1 cellular context compared by ENCODE assay signal in the genomic region with DNA sequence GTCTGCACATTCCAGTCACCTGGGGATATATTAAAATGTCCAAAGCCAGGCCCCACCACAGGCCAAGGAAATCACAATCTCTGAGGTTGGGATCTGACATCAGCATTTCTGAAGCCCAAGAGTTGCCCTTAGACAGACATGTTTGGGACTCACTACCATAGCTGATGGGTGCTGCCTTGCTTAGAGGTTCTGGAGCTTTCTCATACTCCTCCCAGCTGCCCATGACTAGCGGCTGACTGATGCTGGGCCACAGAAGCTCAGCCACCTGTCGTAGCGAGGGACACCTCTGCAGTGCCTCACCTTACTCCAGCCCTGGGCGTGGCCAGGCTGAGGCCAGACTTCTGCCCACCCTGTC.
TF ChIP-seq lines count a peak whose summit lies in the region.

No MANE protein-coding gene starts in this region.

TF ChIP-seq in HepG2, 621 proteins besides CTCF, POLR2A, EP300 and RAD21:
- no peak for TF ChIP-seq NKX3-1 (CRISPR knock-in tag; IDR thresholded peaks at IDR 0.05)
- no peak for TF ChIP-seq ZNF768 (CRISPR knock-in tag; IDR thresholded peaks at IDR 0.05)
- TF ChIP-seq, protein P1, sequence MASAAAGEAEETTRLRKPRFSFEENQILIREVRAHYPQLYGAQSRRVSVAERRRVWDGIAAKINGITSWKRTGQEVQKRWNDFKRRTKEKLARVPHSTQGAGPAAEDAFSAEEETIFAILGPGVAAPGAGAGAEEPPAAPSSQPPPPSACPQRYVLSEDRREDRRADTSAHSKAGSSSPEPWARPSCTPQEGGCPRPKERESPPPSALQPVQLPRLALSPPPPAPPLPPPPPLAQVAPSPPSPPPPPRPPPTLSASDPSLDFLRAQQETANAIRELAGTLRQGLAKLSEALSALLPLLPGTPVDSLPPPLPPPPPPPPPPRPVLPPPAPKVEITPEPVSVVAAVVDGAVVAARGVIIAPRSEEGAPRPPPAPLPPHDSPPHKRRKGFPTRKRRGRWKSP (CRISPR knock-in tag; IDR thresholded peaks at IDR 0.05) = no peak
- TF ChIP-seq, protein P2, sequence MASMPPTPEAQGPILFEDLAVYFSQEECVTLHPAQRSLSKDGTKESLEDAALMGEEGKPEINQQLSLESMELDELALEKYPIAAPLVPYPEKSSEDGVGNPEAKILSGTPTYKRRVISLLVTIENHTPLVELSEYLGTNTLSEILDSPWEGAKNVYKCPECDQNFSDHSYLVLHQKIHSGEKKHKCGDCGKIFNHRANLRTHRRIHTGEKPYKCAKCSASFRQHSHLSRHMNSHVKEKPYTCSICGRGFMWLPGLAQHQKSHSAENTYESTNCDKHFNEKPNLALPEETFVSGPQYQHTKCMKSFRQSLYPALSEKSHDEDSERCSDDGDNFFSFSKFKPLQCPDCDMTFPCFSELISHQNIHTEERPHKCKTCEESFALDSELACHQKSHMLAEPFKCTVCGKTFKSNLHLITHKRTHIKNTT (CRISPR knock-in tag; IDR thresholded peaks at IDR 0.05) = no peak
- TF ChIP-seq, protein P3, sequence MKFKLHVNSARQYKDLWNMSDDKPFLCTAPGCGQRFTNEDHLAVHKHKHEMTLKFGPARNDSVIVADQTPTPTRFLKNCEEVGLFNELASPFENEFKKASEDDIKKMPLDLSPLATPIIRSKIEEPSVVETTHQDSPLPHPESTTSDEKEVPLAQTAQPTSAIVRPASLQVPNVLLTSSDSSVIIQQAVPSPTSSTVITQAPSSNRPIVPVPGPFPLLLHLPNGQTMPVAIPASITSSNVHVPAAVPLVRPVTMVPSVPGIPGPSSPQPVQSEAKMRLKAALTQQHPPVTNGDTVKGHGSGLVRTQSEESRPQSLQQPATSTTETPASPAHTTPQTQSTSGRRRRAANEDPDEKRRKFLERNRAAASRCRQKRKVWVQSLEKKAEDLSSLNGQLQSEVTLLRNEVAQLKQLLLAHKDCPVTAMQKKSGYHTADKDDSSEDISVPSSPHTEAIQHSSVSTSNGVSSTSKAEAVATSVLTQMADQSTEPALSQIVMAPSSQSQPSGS (CRISPR knock-in tag; IDR thresholded peaks at IDR 0.05) = no peak
- TF ChIP-seq, protein P4, sequence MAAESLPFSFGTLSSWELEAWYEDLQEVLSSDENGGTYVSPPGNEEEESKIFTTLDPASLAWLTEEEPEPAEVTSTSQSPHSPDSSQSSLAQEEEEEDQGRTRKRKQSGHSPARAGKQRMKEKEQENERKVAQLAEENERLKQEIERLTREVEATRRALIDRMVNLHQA (CRISPR knock-in tag; IDR thresholded peaks at IDR 0.05) = no peak
- TF ChIP-seq ZNF674 (CRISPR knock-in tag; IDR thresholded peaks at IDR 0.05; ENCODE audit: low read depth) = no peak
- TF ChIP-seq, protein P5, sequence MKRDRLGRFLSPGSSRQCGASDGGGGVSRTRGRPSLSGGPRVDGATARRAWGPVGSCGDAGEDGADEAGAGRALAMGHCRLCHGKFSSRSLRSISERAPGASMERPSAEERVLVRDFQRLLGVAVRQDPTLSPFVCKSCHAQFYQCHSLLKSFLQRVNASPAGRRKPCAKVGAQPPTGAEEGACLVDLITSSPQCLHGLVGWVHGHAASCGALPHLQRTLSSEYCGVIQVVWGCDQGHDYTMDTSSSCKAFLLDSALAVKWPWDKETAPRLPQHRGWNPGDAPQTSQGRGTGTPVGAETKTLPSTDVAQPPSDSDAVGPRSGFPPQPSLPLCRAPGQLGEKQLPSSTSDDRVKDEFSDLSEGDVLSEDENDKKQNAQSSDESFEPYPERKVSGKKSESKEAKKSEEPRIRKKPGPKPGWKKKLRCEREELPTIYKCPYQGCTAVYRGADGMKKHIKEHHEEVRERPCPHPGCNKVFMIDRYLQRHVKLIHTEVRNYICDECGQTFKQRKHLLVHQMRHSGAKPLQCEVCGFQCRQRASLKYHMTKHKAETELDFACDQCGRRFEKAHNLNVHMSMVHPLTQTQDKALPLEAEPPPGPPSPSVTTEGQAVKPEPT (CRISPR knock-in tag; IDR thresholded peaks at IDR 0.05; ENCODE audit: low read depth) = no peak
- no peak for TF ChIP-seq PTBP1 (IDR thresholded peaks at IDR 0.05; ENCODE audit: low read depth, low read length, poor library complexity, severe bottlenecking)
- TF ChIP-seq, protein P6, sequence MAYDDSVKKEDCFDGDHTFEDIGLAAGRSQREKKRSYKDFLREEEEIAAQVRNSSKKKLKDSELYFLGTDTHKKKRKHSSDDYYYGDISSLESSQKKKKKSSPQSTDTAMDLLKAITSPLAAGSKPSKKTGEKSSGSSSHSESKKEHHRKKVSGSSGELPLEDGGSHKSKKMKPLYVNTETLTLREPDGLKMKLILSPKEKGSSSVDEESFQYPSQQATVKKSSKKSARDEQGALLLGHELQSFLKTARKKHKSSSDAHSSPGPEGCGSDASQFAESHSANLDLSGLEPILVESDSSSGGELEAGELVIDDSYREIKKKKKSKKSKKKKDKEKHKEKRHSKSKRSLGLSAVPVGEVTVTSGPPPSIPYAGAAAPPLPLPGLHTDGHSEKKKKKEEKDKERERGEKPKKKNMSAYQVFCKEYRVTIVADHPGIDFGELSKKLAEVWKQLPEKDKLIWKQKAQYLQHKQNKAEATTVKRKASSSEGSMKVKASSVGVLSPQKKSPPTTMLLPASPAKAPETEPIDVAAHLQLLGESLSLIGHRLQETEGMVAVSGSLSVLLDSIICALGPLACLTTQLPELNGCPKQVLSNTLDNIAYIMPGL (CRISPR knock-in tag; IDR thresholded peaks at IDR 0.05; ENCODE audit: borderline replicate concordance in 1 of 2, low read depth in 1 of 2) = no peak
- TF ChIP-seq, protein P7, sequence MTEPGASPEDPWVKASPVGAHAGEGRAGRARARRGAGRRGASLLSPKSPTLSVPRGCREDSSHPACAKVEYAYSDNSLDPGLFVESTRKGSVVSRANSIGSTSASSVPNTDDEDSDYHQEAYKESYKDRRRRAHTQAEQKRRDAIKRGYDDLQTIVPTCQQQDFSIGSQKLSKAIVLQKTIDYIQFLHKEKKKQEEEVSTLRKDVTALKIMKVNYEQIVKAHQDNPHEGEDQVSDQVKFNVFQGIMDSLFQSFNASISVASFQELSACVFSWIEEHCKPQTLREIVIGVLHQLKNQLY (CRISPR knock-in tag; IDR thresholded peaks at IDR 0.05) = no peak
- TF ChIP-seq MZF1 (CRISPR knock-in tag; IDR thresholded peaks at IDR 0.05; ENCODE audit: borderline replicate concordance) = no peak
- TF ChIP-seq, protein P8, sequence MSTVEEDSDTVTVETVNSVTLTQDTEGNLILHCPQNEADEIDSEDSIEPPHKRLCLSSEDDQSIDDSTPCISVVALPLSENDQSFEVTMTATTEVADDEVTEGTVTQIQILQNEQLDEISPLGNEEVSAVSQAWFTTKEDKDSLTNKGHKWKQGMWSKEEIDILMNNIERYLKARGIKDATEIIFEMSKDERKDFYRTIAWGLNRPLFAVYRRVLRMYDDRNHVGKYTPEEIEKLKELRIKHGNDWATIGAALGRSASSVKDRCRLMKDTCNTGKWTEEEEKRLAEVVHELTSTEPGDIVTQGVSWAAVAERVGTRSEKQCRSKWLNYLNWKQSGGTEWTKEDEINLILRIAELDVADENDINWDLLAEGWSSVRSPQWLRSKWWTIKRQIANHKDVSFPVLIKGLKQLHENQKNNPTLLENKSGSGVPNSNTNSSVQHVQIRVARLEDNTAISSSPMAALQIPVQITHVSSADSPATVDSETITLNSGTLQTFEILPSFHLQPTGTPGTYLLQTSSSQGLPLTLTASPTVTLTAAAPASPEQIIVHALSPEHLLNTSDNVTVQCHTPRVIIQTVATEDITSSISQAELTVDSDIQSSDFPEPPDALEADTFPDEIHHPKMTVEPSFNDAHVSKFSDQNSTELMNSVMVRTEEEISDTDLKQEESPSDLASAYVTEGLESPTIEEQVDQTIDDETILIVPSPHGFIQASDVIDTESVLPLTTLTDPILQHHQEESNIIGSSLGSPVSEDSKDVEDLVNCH (CRISPR knock-in tag; IDR thresholded peaks at IDR 0.05) = no peak
- no peak for TF ChIP-seq ZFX (CRISPR knock-in tag; IDR thresholded peaks at IDR 0.05; ENCODE audit: low read depth)
- TF ChIP-seq ZNF143 (CRISPR knock-in tag; IDR thresholded peaks at IDR 0.05) = no peak
